In the genomic region with DNA sequence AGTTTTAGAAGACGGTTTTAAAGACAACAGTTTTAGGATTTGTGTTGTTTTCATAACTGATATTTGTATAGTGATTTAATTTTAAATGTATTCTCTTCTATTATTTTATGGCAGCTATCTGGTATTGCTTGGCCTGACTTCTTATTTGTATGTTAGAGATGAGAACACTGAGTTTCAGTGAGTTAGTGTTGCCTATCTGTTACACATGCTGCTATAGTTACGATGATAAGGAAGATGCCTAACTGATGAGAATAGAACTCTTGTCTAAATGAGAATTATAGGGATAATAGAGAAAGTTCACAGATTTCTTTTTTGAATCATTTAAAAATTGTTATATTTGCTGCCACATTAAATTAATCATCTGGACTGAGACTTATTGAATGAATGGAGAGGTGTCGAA, we compare ENCODE assay signal across 19 cellular contexts.
DNase-seq lines count a peak whose midpoint lies in the region; ATAC-seq and TF ChIP-seq lines count a peak whose summit lies in the region.
"Had no signal": no experiment of that assay in that cellular context is flagged by ENCODE, and none has a peak within 500 bp of the region (broad histone marks: within the 10 kb centered on the region; RNA-seq: fewer than 3 reads in every experiment).

No MANE protein-coding gene starts in this region.

- DNase-seq in GM23248 = peak; percentile 83
- no peak for DNase-seq in coronary artery (ENCODE audit: low spot score)
- no peak for DNase-seq in right atrium auricular region (ENCODE audit: low spot score)
- peak; percentile 54 for DNase-seq in stromal cell of bone marrow (ENCODE audit: low read depth)
- no peak for DNase-seq in mucosa of descending colon
- DNase-seq in NCI-H345 treated with DMSO at 0.1 percent for 48 hours (lab: John Stamatoyannopoulos, UW; ENCODE audit: unreplicated experiment) = no peak
- no peak for DNase-seq in NCI-H82 (lab: John Stamatoyannopoulos, UW)
- DNase-seq: activated CD8-positive, alpha-beta memory T cell treated with anti-CD3 and anti-CD28 coated beads for 24 hours; amniotic stem cell; naive thymus-derived CD4-positive, alpha-beta T cell; NCI-H1436; NCI-H446; stimulated activated CD4-positive, alpha-beta T cell treated with anti-CD3 and anti-CD28 coated beads, Interleukin-15, amount 100 ng/mL, for 24 hours; stimulated activated naive CD8-positive, alpha-beta T cell treated with anti-CD3 and anti-CD28 coated beads, Interleukin-15, amount 100 ng/mL, for 72 hours; T-cell had no signal

- peaks cover 39% of the 10 kb centered on the region for H3K4me1 ChIP-seq in GM23248 (ENCODE audit: insufficient read depth)
- peaks cover 0 to 39% of the 10 kb centered on the region in 2 donors for H3K4me1 ChIP-seq in right atrium auricular region
- no peaks in the 10 kb centered on the region for H3K4me1 ChIP-seq in mucosa of descending colon (ENCODE audit: low read depth)
- H3K4me1 ChIP-seq: BLaER1 had no signal

- no peak overlapping the region for H2AFZ ChIP-seq in GM23248

- TF ChIP-seq CTCF in coronary artery (IDR thresholded peaks at IDR 0.05) (no peak), right atrium auricular region (IDR thresholded peaks at IDR 0.05) (no peak), mucosa of descending colon (IDR thresholded peaks at IDR 0.05) (no peak)

- peak overlapping the region; percentile 95 for H3K27ac ChIP-seq in GM23248
- peak overlapping the region; percentile 67 to 80 for H3K27ac ChIP-seq in coronary artery
- H3K27ac ChIP-seq in right atrium auricular region = peak overlapping the region; percentile 44 to 80
- H3K27ac ChIP-seq: BLaER1 had no signal

- H3K4me3 ChIP-seq in GM23248 (no peak overlapping the region), coronary artery (peak overlapping the region; percentile 12), right atrium auricular region (no peak overlapping the region), mucosa of descending colon (no peak overlapping the region)
- H3K4me3 ChIP-seq: BLaER1 had no signal

- in situ Hi-C loops in GM23248 (cut with MboI) = no loop called here

- H3K27me3 ChIP-seq in GM23248 (replicated peaks; ENCODE audit: insufficient read depth) = no peaks in the 10 kb centered on the region
- no peaks in the 10 kb centered on the region for H3K27me3 ChIP-seq in right atrium auricular region
- H3K27me3 ChIP-seq: BLaER1 had no signal

- intact Hi-C loops in mucosa of descending colon (cut with DNase I, micrococcal nuclease) = no loop called here

- H3K36me3 ChIP-seq in GM23248 (ENCODE audit: low read depth) = no peaks in the 10 kb centered on the region
- no peaks in the 10 kb centered on the region for H3K36me3 ChIP-seq in right atrium auricular region
- H3K36me3 ChIP-seq in mucosa of descending colon (ENCODE audit: low read depth) = no peaks in the 10 kb centered on the region
- H3K36me3 ChIP-seq: BLaER1 had no signal

- H3K9me2 ChIP-seq in GM23248 (ENCODE audit: insufficient read depth) = no peaks in the 10 kb centered on the region

- no peaks in the 10 kb centered on the region for H4K20me1 ChIP-seq in GM23248 (ENCODE audit: insufficient read depth)
- H4K20me1 ChIP-seq: BLaER1 had no signal

- WGBS in GM23248 (ENCODE audit: low coverage in 1 of 2, low lambda C conversion rate in 2 of 2, missing lambda C conversion rate in 2 of 2), 2 experiments = 53 to 56% methylated on average over 3 of the region's 3 CpGs

- ATAC-seq in mucosa of descending colon (no peak), GM21737 (IDR thresholded peaks at IDR 0.05; ENCODE audit: unreplicated experiment) (no peak)
- ATAC-seq: activated T-helper 17 cell treated with anti-CD3 and anti-CD28 coated beads, Interleukin-2, amount 50 U/mL, for 72 hours; left lobe of liver; naive thymus-derived CD4-positive, alpha-beta T cell; stimulated activated naive CD8-positive, alpha-beta T cell treated with anti-CD3 and anti-CD28 coated beads, Interleukin-15, amount 100 ng/mL, for 72 hours; T-cell had no signal

- H3K9me3 ChIP-seq in GM23248 (ENCODE audit: low read depth) (no peaks in the 10 kb centered on the region), right atrium auricular region (no peaks in the 10 kb centered on the region), mucosa of descending colon (no peaks in the 10 kb centered on the region)
- H3K9me3 ChIP-seq: BLaER1 had no signal

- H3K4me2 ChIP-seq in GM23248 (ENCODE audit: unreplicated experiment) = peak overlapping the region; percentile 68
- H3K4me2 ChIP-seq: BLaER1 had no signal

- peak overlapping the region; percentile 77 for H3K9ac ChIP-seq in GM23248
- H3K9ac ChIP-seq: BLaER1 had no signal

- no peaks in the 10 kb centered on the region for H3K79me2 ChIP-seq in GM23248 (ENCODE audit: insufficient read depth)

- H3F3A ChIP-seq in GM23248 (ENCODE audit: insufficient read depth) = peaks cover 37% of the 10 kb centered on the region

Comparison
In these comparisons a context has a peak if more than half of its experiments do, and no peak if none do; other contexts are left out.
1. DNase-seq: peak in GM23248 (single experiment) and stromal cell of bone marrow (single experiment); none in coronary artery (single experiment), right atrium auricular region (single experiment), mucosa of descending colon (0 of 3), NCI-H345 treated with DMSO at 0.1 percent for 48 hours (single experiment) and NCI-H82 (single experiment).
2. Peak in every context shown above with its lines, with median percentiles within 50 percentile points of each other: H3K27ac ChIP-seq.